1 cellular context compared by ENCODE assay signal in genomic region chr1:149917590-149918144, GRCh38.
A peak's percentile ranks its signal among the peaks of the same experiment; 100 is the strongest.
TF ChIP-seq lines count a peak whose summit lies in the region.

Gene SV2A, minus strand, starts transcription at chr1:149917844. Its CDS starts 4,004 bp downstream, at chr1:149913840.

TF ChIP-seq in HEK293, 187 proteins besides CTCF, POLR2A, EP300 and RAD21 (continued from another document and continues in another):
- TF ChIP-seq SCRT1 (tag by site-specific recombination; IDR thresholded peaks at IDR 0.05; ENCODE audit: borderline replicate concordance) = no peak
- no peak for TF ChIP-seq RBAK (tag by site-specific recombination; IDR thresholded peaks at IDR 0.05)
- no peak for TF ChIP-seq ZNF660 (tag by site-specific recombination; IDR thresholded peaks at IDR 0.05)
- no peak for TF ChIP-seq EGR2 (tag by site-specific recombination; IDR thresholded peaks at IDR 0.05; ENCODE audit: low read depth)
- TF ChIP-seq ZNF10 (tag by site-specific recombination; IDR thresholded peaks at IDR 0.05) = no peak
- TF ChIP-seq KLF1 (tag by site-specific recombination; IDR thresholded peaks at IDR 0.05) = no peak
- no peak for TF ChIP-seq ZNF837 (tag by site-specific recombination; IDR thresholded peaks at IDR 0.05)
- no peak for TF ChIP-seq ZNF791 (tag by site-specific recombination; IDR thresholded peaks at IDR 0.05)
- TF ChIP-seq ZNF157 (tag by site-specific recombination; IDR thresholded peaks at IDR 0.05) = no peak
- TF ChIP-seq ZFP3 (tag by site-specific recombination; IDR thresholded peaks at IDR 0.05; ENCODE audit: low read depth) = no peak
- TF ChIP-seq REPIN1 (tag by site-specific recombination; IDR thresholded peaks at IDR 0.05; ENCODE audit: low read depth) = no peak
- 0 out of 2 replicates have a peak, but pooled peaks have one; percentile 16 for TF ChIP-seq ZNF629 (tag by site-specific recombination; IDR thresholded peaks at IDR 0.05)
- no peak for TF ChIP-seq ZNF175 (tag by site-specific recombination; IDR thresholded peaks at IDR 0.05)
- TF ChIP-seq HOXD13 (CRISPR knock-in tag; IDR thresholded peaks at IDR 0.05; ENCODE audit: borderline replicate concordance) = no peak
- TF ChIP-seq ZNF274 (IDR thresholded peaks at IDR 0.05; ENCODE audit: low read length) = no peak
- no peak for TF ChIP-seq ZNF274 (tag by site-specific recombination; IDR thresholded peaks at IDR 0.05; ENCODE audit: borderline replicate concordance)
- TF ChIP-seq ZNF747 (tag by site-specific recombination; IDR thresholded peaks at IDR 0.05) = no peak
- peak; percentile 70 for TF ChIP-seq SP2 (tag by site-specific recombination; IDR thresholded peaks at IDR 0.05)
- TF ChIP-seq SP3 (tag by site-specific recombination; IDR thresholded peaks at IDR 0.05) = peak; percentile 45; the same call in 1 of the 2 replicates
- TF ChIP-seq, protein P1, sequence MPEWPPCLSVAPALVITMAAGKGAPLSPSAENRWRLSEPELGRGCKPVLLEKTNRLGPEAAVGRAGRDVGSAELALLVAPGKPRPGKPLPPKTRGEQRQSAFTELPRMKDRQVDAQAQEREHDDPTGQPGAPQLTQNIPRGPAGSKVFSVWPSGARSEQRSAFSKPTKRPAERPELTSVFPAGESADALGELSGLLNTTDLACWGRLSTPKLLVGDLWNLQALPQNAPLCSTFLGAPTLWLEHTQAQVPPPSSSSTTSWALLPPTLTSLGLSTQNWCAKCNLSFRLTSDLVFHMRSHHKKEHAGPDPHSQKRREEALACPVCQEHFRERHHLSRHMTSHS (tag by site-specific recombination; IDR thresholded peaks at IDR 0.05) = no peak
- TF ChIP-seq PRDM1 (tag by site-specific recombination; IDR thresholded peaks at IDR 0.05) = peak; percentile 60
- peak; percentile 94 for TF ChIP-seq ZNF341 (tag by site-specific recombination; IDR thresholded peaks at IDR 0.05; ENCODE audit: low read depth)
- TF ChIP-seq ZNF548 (tag by site-specific recombination; IDR thresholded peaks at IDR 0.05) = no peak
- TF ChIP-seq ZSCAN23 (tag by site-specific recombination; IDR thresholded peaks at IDR 0.05) = no peak
- TF ChIP-seq ZNF549 (tag by site-specific recombination; IDR thresholded peaks at IDR 0.05) = no peak
- no peak for TF ChIP-seq PRDM6 (tag by site-specific recombination; IDR thresholded peaks at IDR 0.05)
- TF ChIP-seq ZNF48 (tag by site-specific recombination; IDR thresholded peaks at IDR 0.05) = no peak
- TF ChIP-seq ZBTB21 (tag by site-specific recombination; IDR thresholded peaks at IDR 0.05) = no peak
- TF ChIP-seq ZNF132 (tag by site-specific recombination; IDR thresholded peaks at IDR 0.05; ENCODE audit: borderline replicate concordance) = no peak
- TF ChIP-seq, protein P2, sequence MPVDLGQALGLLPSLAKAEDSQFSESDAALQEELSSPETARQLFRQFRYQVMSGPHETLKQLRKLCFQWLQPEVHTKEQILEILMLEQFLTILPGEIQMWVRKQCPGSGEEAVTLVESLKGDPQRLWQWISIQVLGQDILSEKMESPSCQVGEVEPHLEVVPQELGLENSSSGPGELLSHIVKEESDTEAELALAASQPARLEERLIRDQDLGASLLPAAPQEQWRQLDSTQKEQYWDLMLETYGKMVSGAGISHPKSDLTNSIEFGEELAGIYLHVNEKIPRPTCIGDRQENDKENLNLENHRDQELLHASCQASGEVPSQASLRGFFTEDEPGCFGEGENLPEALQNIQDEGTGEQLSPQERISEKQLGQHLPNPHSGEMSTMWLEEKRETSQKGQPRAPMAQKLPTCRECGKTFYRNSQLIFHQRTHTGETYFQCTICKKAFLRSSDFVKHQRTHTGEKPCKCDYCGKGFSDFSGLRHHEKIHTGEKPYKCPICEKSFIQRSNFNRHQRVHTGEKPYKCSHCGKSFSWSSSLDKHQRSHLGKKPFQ (tag by site-specific recombination; IDR thresholded peaks at IDR 0.05) = no peak
- no peak for TF ChIP-seq KLF7 (tag by site-specific recombination; IDR thresholded peaks at IDR 0.05; ENCODE audit: borderline replicate concordance)
- no peak for TF ChIP-seq ZNF426 (tag by site-specific recombination; IDR thresholded peaks at IDR 0.05)
- TF ChIP-seq ZNF776 (tag by site-specific recombination; IDR thresholded peaks at IDR 0.05; ENCODE audit: borderline replicate concordance) = no peak
- TF ChIP-seq, protein P3, sequence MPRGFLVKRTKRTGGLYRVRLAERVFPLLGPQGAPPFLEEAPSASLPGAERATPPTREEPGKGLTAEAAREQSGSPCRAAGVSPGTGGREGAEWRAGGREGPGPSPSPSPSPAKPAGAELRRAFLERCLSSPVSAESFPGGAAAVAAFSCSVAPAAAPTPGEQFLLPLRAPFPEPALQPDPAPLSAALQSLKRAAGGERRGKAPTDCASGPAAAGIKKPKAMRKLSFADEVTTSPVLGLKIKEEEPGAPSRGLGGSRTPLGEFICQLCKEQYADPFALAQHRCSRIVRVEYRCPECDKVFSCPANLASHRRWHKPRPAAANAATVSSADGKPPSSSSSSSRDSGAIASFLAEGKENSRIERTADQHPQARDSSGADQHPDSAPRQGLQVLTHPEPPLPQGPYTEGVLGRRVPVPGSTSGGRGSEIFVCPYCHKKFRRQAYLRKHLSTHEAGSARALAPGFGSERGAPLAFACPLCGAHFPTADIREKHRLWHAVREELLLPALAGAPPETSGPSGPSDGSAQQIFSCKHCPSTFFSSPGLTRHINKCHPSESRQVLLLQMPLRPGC (tag by site-specific recombination; IDR thresholded peaks at IDR 0.05) = no peak
- no peak for TF ChIP-seq HOXC10 (CRISPR knock-in tag; IDR thresholded peaks at IDR 0.05)
- no peak for TF ChIP-seq ZNF707 (tag by site-specific recombination; IDR thresholded peaks at IDR 0.05)
- no peak for TF ChIP-seq ZNF37A (tag by site-specific recombination; IDR thresholded peaks at IDR 0.05)
- no peak for TF ChIP-seq REST (tag by site-specific recombination; IDR thresholded peaks at IDR 0.05)
- no peak for TF ChIP-seq ZNF223 (tag by site-specific recombination; IDR thresholded peaks at IDR 0.05)
- TF ChIP-seq ZNF530 (tag by site-specific recombination; IDR thresholded peaks at IDR 0.05; ENCODE audit: low read depth) = no peak
- TF ChIP-seq PRDM10 (tag by site-specific recombination; IDR thresholded peaks at IDR 0.05) = peak; percentile 98
- TF ChIP-seq ZNF768 (tag by site-specific recombination; IDR thresholded peaks at IDR 0.05) = no peak
- TF ChIP-seq ZNF19 (tag by site-specific recombination; IDR thresholded peaks at IDR 0.05; ENCODE audit: low read depth) = no peak
- no peak for TF ChIP-seq ZNF664 (tag by site-specific recombination; IDR thresholded peaks at IDR 0.05)
- TF ChIP-seq ZSCAN30 (tag by site-specific recombination; IDR thresholded peaks at IDR 0.05) = no peak
- TF ChIP-seq, protein P4, sequence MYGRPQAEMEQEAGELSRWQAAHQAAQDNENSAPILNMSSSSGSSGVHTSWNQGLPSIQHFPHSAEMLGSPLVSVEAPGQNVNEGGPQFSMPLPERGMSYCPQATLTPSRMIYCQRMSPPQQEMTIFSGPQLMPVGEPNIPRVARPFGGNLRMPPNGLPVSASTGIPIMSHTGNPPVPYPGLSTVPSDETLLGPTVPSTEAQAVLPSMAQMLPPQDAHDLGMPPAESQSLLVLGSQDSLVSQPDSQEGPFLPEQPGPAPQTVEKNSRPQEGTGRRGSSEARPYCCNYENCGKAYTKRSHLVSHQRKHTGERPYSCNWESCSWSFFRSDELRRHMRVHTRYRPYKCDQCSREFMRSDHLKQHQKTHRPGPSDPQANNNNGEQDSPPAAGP (tag by site-specific recombination; IDR thresholded peaks at IDR 0.05) = 0 out of 2 replicates have a peak, but pooled peaks have one; percentile 24
- TF ChIP-seq FEZF1 (tag by site-specific recombination; IDR thresholded peaks at IDR 0.05) = 0 out of 2 replicates have a peak, but pooled peaks have one; percentile 49
- 0 out of 2 replicates have a peak, but pooled peaks have one; percentile 12 for TF ChIP-seq ZNF394 (tag by site-specific recombination; IDR thresholded peaks at IDR 0.05; ENCODE audit: borderline replicate concordance)
- no peak for TF ChIP-seq ZNF121 (tag by site-specific recombination; IDR thresholded peaks at IDR 0.05)
- TF ChIP-seq ZNF148 (tag by site-specific recombination; IDR thresholded peaks at IDR 0.05; ENCODE audit: borderline replicate concordance) = no peak
- no peak for TF ChIP-seq ZNF146 (tag by site-specific recombination; IDR thresholded peaks at IDR 0.05)
- TF ChIP-seq, protein P5, sequence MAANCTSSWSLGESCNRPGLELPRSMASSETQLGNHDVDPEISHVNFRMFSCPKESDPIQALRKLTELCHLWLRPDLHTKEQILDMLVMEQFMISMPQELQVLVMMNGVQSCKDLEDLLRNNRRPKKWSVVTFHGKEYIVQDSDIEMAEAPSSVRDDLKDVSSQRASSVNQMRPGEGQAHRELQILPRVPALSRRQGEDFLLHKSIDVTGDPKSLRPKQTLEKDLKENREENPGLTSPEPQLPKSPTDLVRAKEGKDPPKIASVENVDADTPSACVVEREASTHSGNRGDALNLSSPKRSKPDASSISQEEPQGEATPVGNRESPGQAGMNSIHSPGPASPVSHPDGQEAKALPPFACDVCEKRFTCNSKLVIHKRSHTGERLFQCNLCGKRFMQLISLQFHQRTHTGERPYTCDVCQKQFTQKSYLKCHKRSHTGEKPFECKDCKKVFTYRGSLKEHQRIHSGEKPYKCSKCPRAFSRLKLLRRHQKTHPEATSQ (tag by site-specific recombination; IDR thresholded peaks at IDR 0.05) = no peak
